ENCODE assay signal across 7 cellular contexts in the genomic region with DNA sequence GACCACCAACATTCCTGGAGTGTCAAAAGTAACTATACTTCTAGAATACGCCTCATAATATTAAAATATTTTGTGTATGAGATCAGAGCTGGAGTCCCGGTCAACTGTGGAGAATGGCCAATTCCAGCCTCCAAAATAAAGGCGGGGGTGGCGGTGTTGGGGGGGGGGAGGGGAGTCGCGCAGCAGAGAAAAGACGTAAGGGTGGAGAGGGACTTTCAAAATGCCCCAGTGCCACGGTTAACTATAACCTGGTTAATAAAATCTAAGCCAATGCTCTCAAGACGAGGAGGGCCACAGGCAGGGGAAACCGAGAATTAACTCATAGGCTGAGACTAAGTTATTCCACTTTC. TPM values are rescaled to one million over a fixed set of nuclear protein-coding genes. Genes with fewer than 3 reads are reported as not detected.
A peak's percentile ranks its signal among the peaks of the same experiment; 100 is the strongest.
DNase-seq lines count a peak whose midpoint lies in the region; ATAC-seq and TF ChIP-seq lines count a peak whose summit lies in the region.

No MANE protein-coding gene starts in this region.

- POLR2A ChIA-PET in GM10248 (lab: Yijun Ruan, JAX): no interaction called here

- H3K9me3 ChIP-seq in SJSA1 (replicated peaks) (no peaks in the 10 kb centered on the region), ectodermal cell (ENCODE audit: control insufficient read depth, low read length) (no peaks in the 10 kb centered on the region), mesodermal cell (ENCODE audit: control insufficient read depth, low read length) (no peaks in the 10 kb centered on the region), aorta (ENCODE audit: control insufficient read depth, low read length) (no peaks in the 10 kb centered on the region)

- H3K4me1 ChIP-seq in SJSA1 (replicated peaks): peaks cover 35% of the 10 kb centered on the region
- no peaks in the 10 kb centered on the region for H3K4me1 ChIP-seq in ectodermal cell (ENCODE audit: control insufficient read depth, insufficient read depth, low read length)
- peaks cover 9% of the 10 kb centered on the region for H3K4me1 ChIP-seq in mesodermal cell (ENCODE audit: control insufficient read depth, insufficient read depth, low read length, poor library complexity, severe bottlenecking)
- H3K4me1 ChIP-seq in aorta (ENCODE audit: control insufficient read depth in 1 of 2, insufficient read depth in 2 of 2, low read length in 2 of 2): no peaks in the 10 kb centered on the region

- 0% methylated on average over 8 to 9 of the region's 10 CpGs for WGBS in ectodermal cell, 2 experiments
- 0% methylated on average over 3 of the region's 10 CpGs; no CpG with 5 or more reads in 1 of the 2 experiments for WGBS in mesodermal cell (ENCODE audit: insufficient coverage in 2 of 2), 2 experiments
- 0% methylated on average over 10 of the region's 10 CpGs for WGBS in aorta, 2 donors

- CTCF ChIA-PET in GM10248 (lab: Yijun Ruan, JAX): no interaction called here

- H3K27me3 ChIP-seq in SJSA1 (replicated peaks) (no peaks in the 10 kb centered on the region), ectodermal cell (ENCODE audit: control insufficient read depth, insufficient read depth, low read length, poor library complexity, severe bottlenecking) (no peaks in the 10 kb centered on the region), aorta (ENCODE audit: control insufficient read depth in 1 of 2, insufficient read depth in 2 of 2, low read length in 1 of 2) (no peaks in the 10 kb centered on the region)

- TF ChIP-seq CTCF in GM10248 (IDR thresholded peaks at IDR 0.05; ENCODE audit: control extremely low read depth, extremely low read depth, low read depth, missing control alignments): no peak

- peaks cover 21% of the 10 kb centered on the region for H3K36me3 ChIP-seq in SJSA1
- no peaks in the 10 kb centered on the region for H3K36me3 ChIP-seq in ectodermal cell (ENCODE audit: control insufficient read depth, insufficient read depth, low read length)
- no peaks in the 10 kb centered on the region for H3K36me3 ChIP-seq in mesodermal cell (ENCODE audit: control insufficient read depth, insufficient read depth, low read length)
- H3K36me3 ChIP-seq in aorta (ENCODE audit: control insufficient read depth in 1 of 2, insufficient read depth in 2 of 2, low read length in 1 of 2): no peaks in the 10 kb centered on the region

- peak; percentile 2 for ATAC-seq in HG02870 (IDR thresholded peaks at IDR 0.05; ENCODE audit: unreplicated experiment)
- peak; percentile 36 for ATAC-seq in aorta (ENCODE audit: low FRiP score)
- no peak for ATAC-seq in GM19035 (IDR thresholded peaks at IDR 0.05; ENCODE audit: unreplicated experiment)

- peak overlapping the region; percentile 87 for H3K4me3 ChIP-seq in SJSA1
- peak overlapping the region; percentile 92 for H3K4me3 ChIP-seq in ectodermal cell (ENCODE audit: insufficient read depth, low read depth, low read length)
- H3K4me3 ChIP-seq in mesodermal cell (ENCODE audit: extremely low read depth, insufficient read depth, low read length, poor library complexity, severe bottlenecking): peak overlapping the region; percentile 96
- peak overlapping the region; percentile 77 to 78 for H3K4me3 ChIP-seq in aorta (ENCODE audit: low read length in 2 of 2)

- DNase-seq in GM10248 (ENCODE audit: extremely low spot score): peak; percentile 45
- DNase-seq in SJSA1 (ENCODE audit: low read depth in 1 of 2, low spot score in 2 of 2): peak in 1 of 2 experiments; percentile 67
- DNase-seq in aorta: peak in 1 of 2 donors; percentile 59

- intact Hi-C loops in aorta (cut with DNase I): no loop called here

- H3K27ac ChIP-seq in SJSA1: peak overlapping the region; percentile 98
- H3K27ac ChIP-seq in ectodermal cell (ENCODE audit: insufficient read depth, low read depth, low read length, poor library complexity, severe bottlenecking): peak overlapping the region; percentile 99
- peak overlapping the region; percentile 99 for H3K27ac ChIP-seq in mesodermal cell (ENCODE audit: low read depth, low read length, severe bottlenecking)
- peak overlapping the region; percentile 84 to 87 for H3K27ac ChIP-seq in aorta (ENCODE audit: low read depth in 1 of 2, low read length in 2 of 2)

RNA-seq across cellular contexts. Expression of a gene that starts 1.3 kb away (rescaled TPM):
- 36.5 and 50.5 TPM in 2 replicates for total RNA-seq in SJSA1 (2014; rRNA removed; shearing (Covaris generic))
- 74.8 TPM for polyA plus RNA-seq in ectodermal cell (2013, experiment 1 of 4)
- 81.3 TPM for polyA plus RNA-seq in ectodermal cell (2013, experiment 2 of 4)
- polyA plus RNA-seq in ectodermal cell (2013, experiment 3 of 4): 53.9 TPM
- 60.4 TPM for polyA plus RNA-seq in ectodermal cell (2013, experiment 4 of 4)
- polyA plus RNA-seq in mesodermal cell (2013, experiment 1 of 2): 43.2 TPM
- polyA plus RNA-seq in mesodermal cell (2013, experiment 2 of 2): 40.7 TPM
- 10 to 100 TPM; 34.4 to 42.0 TPM for total RNA-seq in aorta
- polyA plus RNA-seq in aorta: 1 to 10 TPM; 6.4 to 9.0 TPM
